In genomic region chr1:41847011-41847410, GRCh38 we compare ENCODE assay signal across 25 cellular contexts.
DNase-seq lines count a peak whose midpoint lies in the region; ATAC-seq, FAIRE-seq and TF ChIP-seq lines count a peak whose summit lies in the region.
"Had no signal": no experiment of that assay in that cellular context is flagged by ENCODE, and none has a peak within 500 bp of the region (broad histone marks: within the 10 kb centered on the region; RNA-seq: fewer than 3 reads in every experiment).

No MANE protein-coding gene starts in this region.

- H3K9me3 ChIP-seq in SK-N-SH (no peaks in the 10 kb centered on the region), left ventricle myocardium inferior (replicated peaks) (no peaks in the 10 kb centered on the region), astrocyte (ENCODE audit: insufficient read depth, low read depth, low read length) (no peaks in the 10 kb centered on the region)
- H3K9me3 ChIP-seq: BE2C, SJCRH30 had no signal

- H3K9me3 Mint-ChIP-seq in astrocyte (ENCODE audit: unreplicated experiment): no peaks in the 10 kb centered on the region
- no peaks in the 10 kb centered on the region for H3K9me3 Mint-ChIP-seq in stimulated activated effector memory CD8-positive, alpha-beta T cell treated with anti-CD3 and anti-CD28 coated beads, Interleukin-12 subunit alpha, Interleukin-12 subunit beta, amount 100 ng/mL, for 72 hours

- peaks cover 27% of the 10 kb centered on the region for H3F3A ChIP-seq in SK-N-SH (replicated peaks; ENCODE audit: insufficient read depth)

- no peaks in the 10 kb centered on the region for H3K9me2 ChIP-seq in SK-N-SH

- WGBS in SK-N-SH (ENCODE audit: low lambda C conversion rate): 75% methylated on average over 1 of the region's 1 CpG

- no peak for FAIRE-seq in astrocyte (lab: Jason Lieb, UNC)
- FAIRE-seq: GM12878, H54, HepG2 had no signal

- intact Hi-C loops in left ventricle myocardium inferior (cut with micrococcal nuclease) (no loop called here), left cardiac atrium (cut with DNase I) (no loop called here)

- TF ChIP-seq CTCF in SK-N-SH (IDR thresholded peaks at IDR 0.05) (no peak), left ventricle myocardium inferior (IDR thresholded peaks at IDR 0.05; ENCODE audit: borderline replicate concordance) (no peak), astrocyte (IDR thresholded peaks at IDR 0.05; ENCODE audit: insufficient read depth, low read depth, low read length) (no peak), GM10266 (IDR thresholded peaks at IDR 0.05; ENCODE audit: control insufficient read depth, insufficient read depth, low read depth, missing control alignments) (no peak)

- peaks cover 43% of the 10 kb centered on the region for H3K4me1 Mint-ChIP-seq in astrocyte (ENCODE audit: low read depth, unreplicated experiment)
- H3K4me1 Mint-ChIP-seq in stimulated activated effector memory CD8-positive, alpha-beta T cell treated with anti-CD3 and anti-CD28 coated beads, Interleukin-12 subunit alpha, Interleukin-12 subunit beta, amount 100 ng/mL, for 72 hours: peaks cover 42% of the 10 kb centered on the region

- H3K36me3 Mint-ChIP-seq in astrocyte (ENCODE audit: low read depth, unreplicated experiment): no peaks in the 10 kb centered on the region
- H3K36me3 Mint-ChIP-seq in stimulated activated effector memory CD8-positive, alpha-beta T cell treated with anti-CD3 and anti-CD28 coated beads, Interleukin-12 subunit alpha, Interleukin-12 subunit beta, amount 100 ng/mL, for 72 hours: peaks cover 5% of the 10 kb centered on the region

- no peaks in the 10 kb centered on the region for H3K27me3 Mint-ChIP-seq in astrocyte (ENCODE audit: low read depth, unreplicated experiment)

- no peak for DNase-seq in SK-N-SH
- no peak for DNase-seq in left ventricle myocardium inferior
- no peak for DNase-seq in left cardiac atrium
- DNase-seq in astrocyte (ENCODE audit: low read depth): no peak
- DNase-seq in stimulated activated effector memory CD8-positive, alpha-beta T cell treated with anti-CD3 and anti-CD28 coated beads, Interleukin-12 subunit alpha, Interleukin-12 subunit beta, amount 100 ng/mL, for 72 hours (ENCODE audit: low spot score in 2 of 2): no peak
- DNase-seq in GM10266 (ENCODE audit: extremely low spot score): no peak
- DNase-seq: ACHN, BE2C, Calu3, DMS153, Kasumi-1, NCI-H1105, NCI-H1436 treated with DMSO at 0.1 percent for 48 hours, NCI-H187 treated with DMSO at 0.1 percent for 48 hours, NCI-H2171 treated with DMSO at 0.1 percent for 48 hours, NCI-H345, NCI-H524, NCI-H748 treated with DMSO at 0.1 percent for 48 hours, SJCRH30 had no signal

- 0 out of 2 replicates have a peak, but pooled peaks cover 4% of the 10 kb centered on the region for H3K79me2 ChIP-seq in SK-N-SH (ENCODE audit: insufficient read depth)
- H3K79me2 ChIP-seq in astrocyte (ENCODE audit: insufficient read depth, low read length): peaks cover 5% of the 10 kb centered on the region

- no peak for ATAC-seq in SK-N-SH treated with all-trans-retinoic acid at 6 μM for 48 hours
- ATAC-seq in left cardiac atrium: no peak
- no peak for ATAC-seq in stimulated activated effector memory CD8-positive, alpha-beta T cell treated with anti-CD3 and anti-CD28 coated beads, Interleukin-12 subunit alpha, Interleukin-12 subunit beta, amount 100 ng/mL, for 72 hours
- no peak for ATAC-seq in GM21360 (IDR thresholded peaks at IDR 0.05; ENCODE audit: unreplicated experiment)
- ATAC-seq: GM12878, HepG2 had no signal

- no peak for TF ChIP-seq RAD21 in SK-N-SH (IDR thresholded peaks at IDR 0.05; ENCODE audit: low read length)

- H3K27me3 ChIP-seq in SK-N-SH (ENCODE audit: insufficient read depth): no peaks in the 10 kb centered on the region
- H3K27me3 ChIP-seq in left ventricle myocardium inferior (ENCODE audit: low read depth): no peaks in the 10 kb centered on the region
- H3K27me3 ChIP-seq in astrocyte (ENCODE audit: insufficient read depth, low read length): no peaks in the 10 kb centered on the region
- H3K27me3 ChIP-seq: BE2C had no signal

- H3K4me1 ChIP-seq in SK-N-SH (ENCODE audit: control insufficient read depth in 1 of 2, insufficient read depth in 2 of 2, low read depth in 1 of 2, low read length in 1 of 2): peaks cover 9 to 37% of the 10 kb centered on the region in 2 experiments; a peak in 3 of 4 replicates
- peaks cover 66% of the 10 kb centered on the region for H3K4me1 ChIP-seq in left ventricle myocardium inferior
- peaks cover 41% of the 10 kb centered on the region for H3K4me1 ChIP-seq in astrocyte (ENCODE audit: insufficient read depth, low read length)
- H3K4me1 ChIP-seq: BE2C, SJCRH30 had no signal

- H2AFZ ChIP-seq in SK-N-SH (ENCODE audit: low read depth) (no peak overlapping the region), astrocyte (ENCODE audit: low read depth, low read length) (no peak overlapping the region)

- H3K4me2 ChIP-seq in SK-N-SH (peak overlapping the region; percentile 46; the same call in 1 of the 2 replicates), astrocyte (ENCODE audit: low read length) (peak overlapping the region; percentile 7)

- no peaks in the 10 kb centered on the region for H4K20me1 ChIP-seq in SK-N-SH (ENCODE audit: insufficient read depth)
- no peaks in the 10 kb centered on the region for H4K20me1 ChIP-seq in astrocyte (ENCODE audit: insufficient read depth, low read length)

- H3K27ac Mint-ChIP-seq in astrocyte (ENCODE audit: unreplicated experiment): no peak overlapping the region
- peak overlapping the region; percentile 13 for H3K27ac Mint-ChIP-seq in stimulated activated effector memory CD8-positive, alpha-beta T cell treated with anti-CD3 and anti-CD28 coated beads, Interleukin-12 subunit alpha, Interleukin-12 subunit beta, amount 100 ng/mL, for 72 hours

- H3K9ac ChIP-seq in SK-N-SH (no peak overlapping the region), astrocyte (ENCODE audit: low read length) (no peak overlapping the region)

- H3K36me3 ChIP-seq in SK-N-SH (replicated peaks in 1 of 2; ENCODE audit: control insufficient read depth in 1 of 2, insufficient read depth in 2 of 2, low read length in 1 of 2) (no peaks in the 10 kb centered on the region), left ventricle myocardium inferior (no peaks in the 10 kb centered on the region), astrocyte (ENCODE audit: insufficient read depth, low read length) (no peaks in the 10 kb centered on the region)
- H3K36me3 ChIP-seq: BE2C, SJCRH30 had no signal

- no peak overlapping the region for H3K4me3 ChIP-seq in SK-N-SH (ENCODE audit: low read depth in 2 of 2, low read length in 1 of 2)
- no peak overlapping the region for H3K4me3 ChIP-seq in left ventricle myocardium inferior
- H3K4me3 ChIP-seq in astrocyte (ENCODE audit: insufficient read depth, low read depth, low read length): no peak overlapping the region
- H3K4me3 ChIP-seq: GM12878, SJCRH30 had no signal

- POLR2A ChIA-PET in SK-N-SH (lab: Yijun Ruan, JAX): no interaction called here

- no peak overlapping the region for H3K4me3 Mint-ChIP-seq in astrocyte (ENCODE audit: unreplicated experiment)
- no peak overlapping the region for H3K4me3 Mint-ChIP-seq in stimulated activated effector memory CD8-positive, alpha-beta T cell treated with anti-CD3 and anti-CD28 coated beads, Interleukin-12 subunit alpha, Interleukin-12 subunit beta, amount 100 ng/mL, for 72 hours

- H3K27ac ChIP-seq in SK-N-SH (ENCODE audit: low read depth in 2 of 2, low read length in 1 of 2) (peak overlapping the region in 1 of 2 experiments; percentile 68; a peak in 2 of 4 replicates), left ventricle myocardium inferior (replicated peaks) (peak overlapping the region; percentile 81), astrocyte (ENCODE audit: low read depth, low read length) (no peak overlapping the region)
- H3K27ac ChIP-seq: 22Rv1, SJCRH30 had no signal

- no peak for TF ChIP-seq EP300 in SK-N-SH (IDR thresholded peaks at IDR 0.05; ENCODE audit: borderline replicate concordance in 1 of 2, low read depth in 1 of 2, low read length in 1 of 2)

- CTCF ChIA-PET in SK-N-SH (lab: Yijun Ruan, JAX): interaction anchor here (0.8 kb wide), 1 partner anchor 13 kb away, joined by 3 read pairs; no protein-coding TSS in a partner anchor

TF ChIP-seq in SK-N-SH, 30 proteins besides CTCF, POLR2A, EP300 and RAD21 (continues in another document):
- TF ChIP-seq, protein P1, sequence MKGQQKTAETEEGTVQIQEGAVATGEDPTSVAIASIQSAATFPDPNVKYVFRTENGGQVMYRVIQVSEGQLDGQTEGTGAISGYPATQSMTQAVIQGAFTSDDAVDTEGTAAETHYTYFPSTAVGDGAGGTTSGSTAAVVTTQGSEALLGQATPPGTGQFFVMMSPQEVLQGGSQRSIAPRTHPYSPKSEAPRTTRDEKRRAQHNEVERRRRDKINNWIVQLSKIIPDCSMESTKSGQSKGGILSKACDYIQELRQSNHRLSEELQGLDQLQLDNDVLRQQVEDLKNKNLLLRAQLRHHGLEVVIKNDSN (IDR thresholded peaks at IDR 0.05; ENCODE audit: borderline replicate concordance, low read depth): no peak
- TF ChIP-seq, protein P2, sequence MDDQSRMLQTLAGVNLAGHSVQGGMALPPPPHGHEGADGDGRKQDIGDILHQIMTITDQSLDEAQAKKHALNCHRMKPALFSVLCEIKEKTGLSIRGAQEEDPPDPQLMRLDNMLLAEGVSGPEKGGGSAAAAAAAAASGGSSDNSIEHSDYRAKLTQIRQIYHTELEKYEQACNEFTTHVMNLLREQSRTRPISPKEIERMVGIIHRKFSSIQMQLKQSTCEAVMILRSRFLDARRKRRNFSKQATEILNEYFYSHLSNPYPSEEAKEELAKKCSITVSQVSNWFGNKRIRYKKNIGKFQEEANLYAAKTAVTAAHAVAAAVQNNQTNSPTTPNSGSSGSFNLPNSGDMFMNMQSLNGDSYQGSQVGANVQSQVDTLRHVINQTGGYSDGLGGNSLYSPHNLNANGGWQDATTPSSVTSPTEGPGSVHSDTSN (IDR thresholded peaks at IDR 0.05): no peak

TF ChIP-seq in SK-N-SH treated with all-trans-retinoic acid at 6 μM for 48 hours, 23 proteins besides CTCF, POLR2A, EP300 and RAD21 (continues in another document):
- TF ChIP-seq BACH2 (CRISPR knock-in tag; IDR thresholded peaks at IDR 0.05; ENCODE audit: borderline replicate concordance): no peak
- TF ChIP-seq ZNF8 (CRISPR knock-in tag; IDR thresholded peaks at IDR 0.05): no peak
- TF ChIP-seq, protein P3, sequence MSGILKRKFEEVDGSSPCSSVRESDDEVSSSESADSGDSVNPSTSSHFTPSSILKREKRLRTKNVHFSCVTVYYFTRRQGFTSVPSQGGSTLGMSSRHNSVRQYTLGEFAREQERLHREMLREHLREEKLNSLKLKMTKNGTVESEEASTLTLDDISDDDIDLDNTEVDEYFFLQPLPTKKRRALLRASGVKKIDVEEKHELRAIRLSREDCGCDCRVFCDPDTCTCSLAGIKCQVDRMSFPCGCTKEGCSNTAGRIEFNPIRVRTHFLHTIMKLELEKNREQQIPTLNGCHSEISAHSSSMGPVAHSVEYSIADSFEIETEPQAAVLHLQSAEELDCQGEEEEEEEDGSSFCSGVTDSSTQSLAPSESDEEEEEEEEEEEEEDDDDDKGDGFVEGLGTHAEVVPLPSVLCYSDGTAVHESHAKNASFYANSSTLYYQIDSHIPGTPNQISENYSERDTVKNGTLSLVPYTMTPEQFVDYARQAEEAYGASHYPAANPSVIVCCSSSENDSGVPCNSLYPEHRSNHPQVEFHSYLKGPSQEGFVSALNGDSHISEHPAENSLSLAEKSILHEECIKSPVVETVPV (CRISPR knock-in tag; IDR thresholded peaks at IDR 0.05): no peak
- no peak for TF ChIP-seq OSR1 (CRISPR knock-in tag; IDR thresholded peaks at IDR 0.05)
- TF ChIP-seq PPARA (CRISPR knock-in tag; IDR thresholded peaks at IDR 0.05; ENCODE audit: borderline replicate concordance): no peak
